1 cellular context compared by ENCODE assay signal in genomic region chr6:145735356-145736165, GRCh38.
TF ChIP-seq lines count a peak whose summit lies in the region.

EPM2A (minus strand) TSS chr6:145735520; CDS start chr6:145735498, 22 bp downstream.

TF ChIP-seq in HepG2, 621 proteins besides CTCF, POLR2A, EP300 and RAD21 (continued from another document and continues in another):
- TF ChIP-seq ZBTB10 (CRISPR knock-in tag; IDR thresholded peaks at IDR 0.05; ENCODE audit: borderline replicate concordance), result peak; percentile 98
- TF ChIP-seq RBAK (CRISPR knock-in tag; IDR thresholded peaks at IDR 0.05), result no peak
- peak; percentile 98 for TF ChIP-seq TERF1 (CRISPR knock-in tag; IDR thresholded peaks at IDR 0.05)
- TF ChIP-seq ZNF335 (CRISPR knock-in tag; IDR thresholded peaks at IDR 0.05), result 0 out of 2 replicates have a peak, but pooled peaks have one; percentile 42
- TF ChIP-seq REXO4 (CRISPR knock-in tag; IDR thresholded peaks at IDR 0.05; ENCODE audit: borderline replicate concordance), result peak; percentile 94
- peak; percentile 56 for TF ChIP-seq ZNF331 (CRISPR knock-in tag; IDR thresholded peaks at IDR 0.05)
- TF ChIP-seq ZSCAN21 (CRISPR knock-in tag; IDR thresholded peaks at IDR 0.05; ENCODE audit: borderline replicate concordance), result peak; percentile 98
- TF ChIP-seq DBP (CRISPR knock-in tag; IDR thresholded peaks at IDR 0.05; ENCODE audit: not compliant biosample characterization), result peak; percentile 90
- TF ChIP-seq GATA4 (IDR thresholded peaks at IDR 0.05; ENCODE audit: borderline replicate concordance, low read depth), result no peak
- TF ChIP-seq ZNF589 (CRISPR knock-in tag; conservative IDR thresholded peaks at IDR 0.05), result peak; percentile 98
- peak; percentile 58 for TF ChIP-seq RARA (CRISPR knock-in tag; IDR thresholded peaks at IDR 0.05)
- peak; percentile 98; the same call in 1 of the 2 replicates for TF ChIP-seq ZNF468 (CRISPR knock-in tag; IDR thresholded peaks at IDR 0.05)
- TF ChIP-seq GTF3A (CRISPR knock-in tag; conservative IDR thresholded peaks at IDR 0.05), result no peak
- peak; percentile 99 for TF ChIP-seq ZNF232 (CRISPR knock-in tag; IDR thresholded peaks at IDR 0.05; ENCODE audit: borderline replicate concordance)
- TF ChIP-seq ZNF263 (CRISPR knock-in tag; IDR thresholded peaks at IDR 0.05), result peak; percentile 80
- TF ChIP-seq RBM39 (IDR thresholded peaks at IDR 0.05; ENCODE audit: low read depth, low read length, poor library complexity, severe bottlenecking), result no peak
- TF ChIP-seq ZMAT3 (CRISPR knock-in tag; conservative IDR thresholded peaks at IDR 0.05), result peak; percentile 98
- TF ChIP-seq U2AF2 (IDR thresholded peaks at IDR 0.05; ENCODE audit: low read depth, low read length), result no peak
- peak; percentile 77; the same call in 1 of the 2 replicates for TF ChIP-seq ZNF280D (CRISPR knock-in tag; IDR thresholded peaks at IDR 0.05)
- peak; percentile 76 for TF ChIP-seq DR1 (CRISPR knock-in tag; IDR thresholded peaks at IDR 0.05)
- TF ChIP-seq SRY (CRISPR knock-in tag; IDR thresholded peaks at IDR 0.05), result peak; percentile 99
- no peak; the same call in 1 of the 2 replicates for TF ChIP-seq GMEB1 (CRISPR knock-in tag; IDR thresholded peaks at IDR 0.05; ENCODE audit: borderline replicate concordance)
- TF ChIP-seq MBD4 (IDR thresholded peaks at IDR 0.05; ENCODE audit: borderline replicate concordance, low read length), result no peak
- peak; percentile 83 for TF ChIP-seq GABPB1 (CRISPR knock-in tag; IDR thresholded peaks at IDR 0.05)
- TF ChIP-seq ZNF326 (CRISPR knock-in tag; IDR thresholded peaks at IDR 0.05; ENCODE audit: borderline replicate concordance), result no peak
- no peak for TF ChIP-seq SP1 (IDR thresholded peaks at IDR 0.05)
- no peak for TF ChIP-seq SP1 (CRISPR knock-in tag; IDR thresholded peaks at IDR 0.05)
- no peak for TF ChIP-seq SOX13 (IDR thresholded peaks at IDR 0.05)
- TF ChIP-seq SOX13 (CRISPR knock-in tag; conservative IDR thresholded peaks at IDR 0.05 in 1 of 2, IDR thresholded peaks at IDR 0.05 in 1 of 2), result peak in 1 of 2 experiments; percentile 66; a peak in 2 of 4 replicates
- peak; percentile 95; the same call in 1 of the 2 replicates for TF ChIP-seq ZNF570 (CRISPR knock-in tag; IDR thresholded peaks at IDR 0.05; ENCODE audit: borderline replicate concordance)
- TF ChIP-seq FOXA1 (IDR thresholded peaks at IDR 0.05), result no peak
- no peak for TF ChIP-seq FOXA1 (CRISPR knock-in tag; IDR thresholded peaks at IDR 0.05)
- peak; percentile 49; the same call in 1 of the 2 replicates for TF ChIP-seq ZBTB4 (CRISPR knock-in tag; IDR thresholded peaks at IDR 0.05; ENCODE audit: borderline replicate concordance)
- peak; percentile 90 for TF ChIP-seq KMT2B (CRISPR knock-in tag; IDR thresholded peaks at IDR 0.05)
- TF ChIP-seq ATF6 (CRISPR knock-in tag; conservative IDR thresholded peaks at IDR 0.05), result 0 out of 2 replicates have a peak, but pooled peaks have one; percentile 83
- no peak for TF ChIP-seq SRSF4 (IDR thresholded peaks at IDR 0.05; ENCODE audit: low read depth, low read length, poor library complexity, severe bottlenecking)
- 0 out of 2 replicates have a peak, but pooled peaks have one; percentile 61 for TF ChIP-seq ZBTB34 (CRISPR knock-in tag; IDR thresholded peaks at IDR 0.05)
- TF ChIP-seq TCF7L2 (IDR thresholded peaks at IDR 0.05; ENCODE audit: low read depth, low read length), result no peak
- peak; percentile 97 for TF ChIP-seq IRX3 (CRISPR knock-in tag; IDR thresholded peaks at IDR 0.05; ENCODE audit: borderline replicate concordance, low read depth)
- peak; percentile 89; the same call in 1 of the 2 replicates for TF ChIP-seq SNAPC5 (CRISPR knock-in tag; IDR thresholded peaks at IDR 0.05; ENCODE audit: borderline replicate concordance)
- TF ChIP-seq NPAS2 (CRISPR knock-in tag; IDR thresholded peaks at IDR 0.05; ENCODE audit: borderline replicate concordance), result no peak
- TF ChIP-seq KLF9 (CRISPR knock-in tag; IDR thresholded peaks at IDR 0.05; ENCODE audit: low read depth), result peak; percentile 90; the same call in 1 of the 2 replicates
- TF ChIP-seq SKI (IDR thresholded peaks at IDR 0.05; ENCODE audit: partially characterized antibody), result no peak
- peak; percentile 41; the same call in 1 of the 2 replicates for TF ChIP-seq ZNF7 (CRISPR knock-in tag; IDR thresholded peaks at IDR 0.05)
- TF ChIP-seq ZNF275 (CRISPR knock-in tag; IDR thresholded peaks at IDR 0.05; ENCODE audit: borderline replicate concordance), result peak; percentile 88
